In the genomic region with DNA sequence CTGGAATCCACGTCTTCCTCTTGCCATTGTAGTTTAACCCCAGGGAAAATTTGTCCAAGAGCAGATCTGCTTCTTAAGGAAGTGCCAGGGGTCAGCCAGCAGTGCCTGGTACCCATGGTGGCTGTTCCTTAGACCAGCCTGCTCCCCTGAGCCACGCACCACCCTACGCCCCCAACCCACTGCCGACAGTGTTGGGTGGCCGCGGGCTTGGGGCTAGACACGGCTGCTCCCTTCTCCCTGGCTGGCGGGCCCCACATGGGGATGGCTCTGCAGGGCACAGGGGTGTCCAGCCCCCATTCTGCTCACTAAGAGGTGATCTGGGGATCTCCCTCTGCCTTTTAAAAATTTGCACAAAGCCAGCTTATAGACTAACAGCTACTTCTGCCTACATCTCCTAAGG, we compare ENCODE assay signal across 16 cellular contexts.
DNase-seq lines count a peak whose midpoint lies in the region; TF ChIP-seq lines count a peak whose summit lies in the region.
"Had no signal": no experiment of that assay in that cellular context is flagged by ENCODE, and none has a peak within 500 bp of the region (broad histone marks: within the 10 kb centered on the region; RNA-seq: fewer than 3 reads in every experiment).

No MANE protein-coding gene starts in this region.

- no peak overlapping the region for H3K4me2 ChIP-seq in mesenchymal stem cell (ENCODE audit: low read length, poor library complexity, severe bottlenecking)
- H3K4me2 ChIP-seq: BLaER1 had no signal

- 95% methylated on average over 8 of the region's 8 CpGs for WGBS in mesenchymal stem cell

- H2BK12ac ChIP-seq in mesenchymal stem cell (ENCODE audit: low read length in 2 of 2): peak overlapping the region in 1 of 2 experiments; percentile 59

- no peak overlapping the region for H2BK5ac ChIP-seq in mesenchymal stem cell (ENCODE audit: low read depth, low read length, poor library complexity, severe bottlenecking)

- peaks cover 12 to 16% of the 10 kb centered on the region in 2 experiments for H3K27me3 ChIP-seq in mesenchymal stem cell (ENCODE audit: control insufficient read depth in 1 of 2, insufficient read depth in 1 of 2, low read length in 2 of 2)
- H3K27me3 ChIP-seq: BLaER1 had no signal

- TF ChIP-seq CTCF in HEK293 (tag by site-specific recombination; IDR thresholded peaks at IDR 0.05) (no peak), VCaP (conservative IDR thresholded peaks at IDR 0.05) (no peak)

- H3K9ac ChIP-seq in mesenchymal stem cell (ENCODE audit: low read length): no peak overlapping the region
- H3K9ac ChIP-seq: BLaER1 had no signal

- no peak overlapping the region for H4K8ac ChIP-seq in mesenchymal stem cell (ENCODE audit: low read length)

- POLR2A ChIA-PET in HEK293 (lab: Yijun Ruan, JAX): interaction anchor here (0.6 kb wide), 1 partner anchor 1356 kb away, joined by 3 read pairs; no protein-coding TSS in a partner anchor

- DNase-seq in mesenchymal stem cell (no peak), cortex of kidney (lab: John Stamatoyannopoulos, UW) (no peak), HT-29 (ENCODE audit: low spot score) (no peak)
- DNase-seq in activated CD4-positive, alpha-beta T cell treated with anti-CD3 and anti-CD28 coated beads, Interleukin-2, amount 50 U/mL, for 1 hour: no peak
- DNase-seq: Caco-2; CD4-positive, CD25-positive, alpha-beta regulatory T cell; CD8-positive, alpha-beta T cell; DMS 273 treated with DMSO at 0.1 percent for 48 hours; DMS79; GF-D8; GOT3 had no signal

- H3K4me3 ChIP-seq in HEK293 (ENCODE audit: low read depth, low read length): no peak overlapping the region
- H3K4me3 ChIP-seq in mesenchymal stem cell (ENCODE audit: insufficient read depth in 1 of 2, low read depth in 1 of 2, low read length in 2 of 2): no peak overlapping the region
- H3K4me3 ChIP-seq: BLaER1, HAP-1 had no signal

- no peak overlapping the region for H2AFZ ChIP-seq in mesenchymal stem cell (ENCODE audit: low read depth, low read length)

- peak overlapping the region in 1 of 2 experiments; percentile 46 for H3K18ac ChIP-seq in mesenchymal stem cell (ENCODE audit: low read depth in 1 of 2, low read length in 2 of 2)

- no peak overlapping the region for H3K23ac ChIP-seq in mesenchymal stem cell (ENCODE audit: low read length in 2 of 2)

- peak overlapping the region; percentile 64 for H4K91ac ChIP-seq in mesenchymal stem cell (ENCODE audit: low read length)

- no peak overlapping the region for H3K14ac ChIP-seq in mesenchymal stem cell (ENCODE audit: low read length in 2 of 2)

- H2BK120ac ChIP-seq in mesenchymal stem cell (ENCODE audit: low read depth, low read length): no peak overlapping the region

- CTCF ChIA-PET in HEK293 (lab: Yijun Ruan, JAX): interaction anchor here (0.6 to 11.1 kb wide), 3 partner anchors 15 to 208 kb away, joined by 3 to 107 read pairs (median 3); no protein-coding TSS in a partner anchor

- H3K4me1 ChIP-seq in HEK293 (ENCODE audit: control insufficient read depth, insufficient read depth, low read length) (peaks cover 12% of the 10 kb centered on the region), mesenchymal stem cell (ENCODE audit: control insufficient read depth, insufficient read depth, low read depth, low read length) (no peaks in the 10 kb centered on the region)
- H3K4me1 ChIP-seq: HAP-1 had no signal

- no peaks in the 10 kb centered on the region for H3K79me1 ChIP-seq in mesenchymal stem cell (replicated peaks; ENCODE audit: low read length, poor library complexity, severe bottlenecking)

- no peak overlapping the region for H2BK15ac ChIP-seq in mesenchymal stem cell (ENCODE audit: low read depth, poor library complexity, severe bottlenecking)

- H3K27ac ChIP-seq in HEK293 (ENCODE audit: extremely low read depth, low read depth, low read length): no peak overlapping the region
- peak overlapping the region; percentile 99 for H3K27ac ChIP-seq in VCaP
- no peak overlapping the region for H3K27ac ChIP-seq in mesenchymal stem cell (ENCODE audit: low read length, poor library complexity, severe bottlenecking)
- H3K27ac ChIP-seq: 22Rv1, BLaER1 had no signal

- no peak overlapping the region for H3K4ac ChIP-seq in mesenchymal stem cell (ENCODE audit: low read depth in 1 of 2, low read length in 2 of 2)

- H3K36me3 ChIP-seq in HEK293 (ENCODE audit: control insufficient read depth in 2 of 2, insufficient read depth in 1 of 2, low read length in 2 of 2) (no peaks in the 10 kb centered on the region), mesenchymal stem cell (ENCODE audit: control insufficient read depth in 1 of 2, insufficient read depth in 2 of 2, low read depth in 1 of 2, low read length in 2 of 2) (no peaks in the 10 kb centered on the region)
- H3K36me3 ChIP-seq: BLaER1, HAP-1 had no signal

- no peaks in the 10 kb centered on the region for H3K9me3 ChIP-seq in HEK293 (ENCODE audit: control insufficient read depth, insufficient read depth, low read depth, low read length)
- no peaks in the 10 kb centered on the region for H3K9me3 ChIP-seq in mesenchymal stem cell (ENCODE audit: control insufficient read depth, low read length)
- H3K9me3 ChIP-seq: BLaER1, Caco-2, HAP-1 had no signal

- H2AK5ac ChIP-seq in mesenchymal stem cell (ENCODE audit: low read length, severe bottlenecking): no peak overlapping the region

TF ChIP-seq in HEK293, 187 proteins besides CTCF, POLR2A, EP300 and RAD21:
- TF ChIP-seq ZNF341 (tag by site-specific recombination; IDR thresholded peaks at IDR 0.05; ENCODE audit: low read depth) (peak; percentile 82), ZNF335 (tag by site-specific recombination; conservative IDR thresholded peaks at IDR 0.05) (no peak), ZBTB48 (tag by site-specific recombination; IDR thresholded peaks at IDR 0.05) (no peak)
